11 cellular contexts compared by ENCODE assay signal in genomic region chr10:44977287-44978212, GRCh38. TPM values are rescaled to one million over a fixed set of nuclear protein-coding genes. Genes with fewer than 3 reads are reported as not detected.
DNase-seq lines count a peak whose midpoint lies in the region; ATAC-seq, FAIRE-seq and TF ChIP-seq lines count a peak whose summit lies in the region.
"Had no signal": no experiment of that assay in that cellular context is flagged by ENCODE, and none has a peak within 500 bp of the region (broad histone marks: within the 10 kb centered on the region; RNA-seq: fewer than 3 reads in every experiment).

No MANE protein-coding gene starts in this region.

- H3K4me3 Mint-ChIP-seq in brain = peak overlapping the region; percentile 67 to 93 (median 84)
- H3K4me3 Mint-ChIP-seq: activated naive CD8-positive, alpha-beta T cell had no signal

- H3K9ac ChIP-seq in kidney (ENCODE audit: low read length in 2 of 2) (peak overlapping the region; percentile 86 to 99), skeletal muscle satellite cell (ENCODE audit: low read depth, low read length) (peak overlapping the region; percentile 74)

- intact Hi-C loops in kidney (cut with DNase I) = no loop called here

- TF ChIP-seq CTCF in GM12865 (IDR thresholded peaks at IDR 0.05; ENCODE audit: insufficient read depth, low read depth, low read length, missing control alignments) = no peak
- no peak for TF ChIP-seq CTCF in brain (conservative IDR thresholded peaks at IDR 0.05)
- no peak for TF ChIP-seq CTCF in kidney (IDR thresholded peaks at IDR 0.05; ENCODE audit: borderline replicate concordance, extremely low read depth, insufficient read depth)

- ATAC-seq in GM18511 (IDR thresholded peaks at IDR 0.05; ENCODE audit: unreplicated experiment) = no peak

- H3K9me3 Mint-ChIP-seq in brain = peaks cover 0 to 4% (median 0%) of the 10 kb centered on the region in 5 experiments
- H3K9me3 Mint-ChIP-seq: GM23338 had no signal

- peak overlapping the region; percentile 97 to 98 for H3K27ac ChIP-seq in kidney (ENCODE audit: low read depth in 2 of 2, low read length in 2 of 2)
- H3K27ac ChIP-seq: SK-N-MC had no signal

- H3K36me3 ChIP-seq in kidney (ENCODE audit: control insufficient read depth in 1 of 2, insufficient read depth in 2 of 2, low read length in 2 of 2) = peaks cover 0 to 31% of the 10 kb centered on the region in 2 donors
- no peaks in the 10 kb centered on the region for H3K36me3 ChIP-seq in skeletal muscle satellite cell (ENCODE audit: insufficient read depth, low read length)

- peak overlapping the region; percentile 85 for H3K4me2 ChIP-seq in skeletal muscle satellite cell (ENCODE audit: low read length)

- H3K27ac Mint-ChIP-seq in brain = peak overlapping the region; percentile 74 to 100 (median 98)
- H3K27ac Mint-ChIP-seq: activated naive CD8-positive, alpha-beta T cell had no signal

- H3K4me3 ChIP-seq in GM12865 (ENCODE audit: low read depth, low read length) (peak overlapping the region; percentile 49), kidney (ENCODE audit: low read length in 2 of 2) (peak overlapping the region; percentile 90 to 94), skeletal muscle satellite cell (ENCODE audit: low read length) (peak overlapping the region; percentile 71)
- H3K4me3 ChIP-seq: SK-N-MC had no signal

- FAIRE-seq in kidney (lab: Jason Lieb, UNC) = no peak

- H3K27me3 Mint-ChIP-seq in brain = no peaks in the 10 kb centered on the region
- H3K27me3 Mint-ChIP-seq: activated naive CD8-positive, alpha-beta T cell had no signal

- no peaks in the 10 kb centered on the region for H3K27me3 ChIP-seq in skeletal muscle satellite cell (ENCODE audit: control insufficient read depth, insufficient read depth, low read length)

- no peaks in the 10 kb centered on the region for H3K36me3 Mint-ChIP-seq in brain
- H3K36me3 Mint-ChIP-seq: activated naive CD8-positive, alpha-beta T cell had no signal

- H3K9me3 ChIP-seq in kidney (ENCODE audit: control insufficient read depth in 1 of 2, low read length in 2 of 2) (no peaks in the 10 kb centered on the region), skeletal muscle satellite cell (replicated peaks; ENCODE audit: low read length) (no peaks in the 10 kb centered on the region)

- peaks cover 79% of the 10 kb centered on the region for H3K4me1 Mint-ChIP-seq in brain

- DNase-seq in GM12865 (ENCODE audit: low read depth) (no peak), kidney (peak; percentile 81), SW 1271 (lab: John Stamatoyannopoulos, UW) (no peak), glomerular visceral epithelial cell (ENCODE audit: extremely low spot score) (no peak), NCI-H1092 (lab: John Stamatoyannopoulos, UW) (no peak)

- H3K4me1 ChIP-seq in kidney (ENCODE audit: control insufficient read depth in 1 of 2, insufficient read depth in 1 of 2, low read depth in 1 of 2, low read length in 2 of 2) = peaks cover 44 to 62% of the 10 kb centered on the region in 2 donors
- H3K4me1 ChIP-seq in skeletal muscle satellite cell (ENCODE audit: control insufficient read depth, insufficient read depth, low read length) = peaks cover 79% of the 10 kb centered on the region

RNA-seq across cellular contexts. Expression of gene DEPP1, which starts 1.1 kb away (rescaled TPM):
- polyA plus RNA-seq in brain (ENCODE audit: insufficient read depth, low read depth, low replicate concordance) (33.5 TPM), kidney (ENCODE audit: insufficient read depth, low read depth, low replicate concordance) (44.4 TPM)
- 146 TPM for total RNA-seq in kidney
- 6.1 and 10.1 TPM in 2 replicates for total RNA-seq in skeletal muscle satellite cell (2012; rRNA removed)

RNA-seq across cellular contexts. Expression of gene RASSF4, which starts 17.9 kb away (rescaled TPM):
- polyA plus RNA-seq in brain (ENCODE audit: insufficient read depth, low read depth, low replicate concordance) (23.9 TPM), kidney (ENCODE audit: insufficient read depth, low read depth, low replicate concordance) (83.1 TPM)
- total RNA-seq in kidney = 76.4 TPM
- 1.8 and 10.5 TPM in 2 replicates for total RNA-seq in skeletal muscle satellite cell (2012; rRNA removed)

RNA-seq across cellular contexts. Expression of gene ZNF22, which starts 23.2 kb away (rescaled TPM):
- polyA plus RNA-seq in brain (ENCODE audit: insufficient read depth, low read depth, low replicate concordance) (20.2 TPM), kidney (ENCODE audit: insufficient read depth, low read depth, low replicate concordance) (18.7 TPM)
- 24.5 TPM for total RNA-seq in kidney
- total RNA-seq in skeletal muscle satellite cell (2012; rRNA removed) = 9.2 and 9.4 TPM in 2 replicates
